In the genomic region with DNA sequence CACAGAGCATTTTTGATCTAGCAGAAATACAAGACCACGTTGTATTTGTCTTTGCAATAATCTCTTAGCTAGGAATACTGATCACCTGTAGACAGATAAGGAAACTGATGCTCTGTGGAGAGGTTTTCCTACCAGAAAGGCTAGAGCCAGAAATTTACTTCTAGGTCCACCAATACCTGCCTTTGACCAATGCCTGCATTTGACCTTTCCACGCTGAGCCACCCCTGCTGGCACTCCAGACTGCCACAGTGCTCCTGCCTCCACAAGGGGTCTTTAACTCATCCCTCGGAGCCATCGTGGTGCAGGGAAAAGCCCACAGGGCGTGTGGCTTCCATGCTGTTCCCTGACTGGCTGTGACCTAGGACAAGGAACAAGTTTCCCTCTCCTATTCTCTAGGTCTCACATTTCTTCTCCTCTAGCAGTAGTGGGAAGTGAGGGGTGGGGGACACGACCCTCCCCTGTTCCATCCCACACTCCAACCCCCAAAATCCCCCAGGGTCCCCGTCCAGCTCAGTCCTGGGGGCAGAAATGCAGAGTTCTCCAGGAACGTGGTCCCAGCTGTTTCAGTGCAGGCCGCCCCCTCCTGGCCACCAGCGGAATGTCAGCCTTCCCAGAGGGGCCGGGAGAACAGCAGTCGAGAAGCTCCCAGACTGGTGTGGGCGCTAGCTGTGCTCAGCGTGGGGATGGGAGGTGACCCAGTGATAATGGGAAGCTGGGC, we compare ENCODE assay signal across 2 cellular contexts.
TF ChIP-seq lines count a peak whose summit lies in the region.

No MANE protein-coding gene starts in this region.

TF ChIP-seq in GM12891, 5 proteins besides CTCF, POLR2A, EP300 and RAD21 (continued from another document):
- no peak for TF ChIP-seq POLR2AphosphoS5 (IDR thresholded peaks at IDR 0.05; ENCODE audit: low read depth, low read length)

TF ChIP-seq in HepG2, 621 proteins besides CTCF, POLR2A, EP300 and RAD21 (continued from another document and continues in another):
- TF ChIP-seq AFF4 (CRISPR knock-in tag; IDR thresholded peaks at IDR 0.05) (no peak), SIN3B (IDR thresholded peaks at IDR 0.05; ENCODE audit: low read length) (no peak), CBX1 (IDR thresholded peaks at IDR 0.05; ENCODE audit: low read depth) (no peak), NFYB (CRISPR knock-in tag; IDR thresholded peaks at IDR 0.05) (no peak), ZSCAN29 (CRISPR knock-in tag; conservative IDR thresholded peaks at IDR 0.05) (no peak), ZNF503 (CRISPR knock-in tag; IDR thresholded peaks at IDR 0.05) (no peak), ZNF205 (CRISPR knock-in tag; IDR thresholded peaks at IDR 0.05) (no peak), ZNF251 (CRISPR knock-in tag; IDR thresholded peaks at IDR 0.05) (no peak), TCF7 (IDR thresholded peaks at IDR 0.05; ENCODE audit: low read depth) (no peak), ZNF329 (CRISPR knock-in tag; IDR thresholded peaks at IDR 0.05; ENCODE audit: low read depth) (no peak), ZMAT3 (CRISPR knock-in tag; conservative IDR thresholded peaks at IDR 0.05) (no peak), ZFP36 (IDR thresholded peaks at IDR 0.05; ENCODE audit: borderline replicate concordance, low read depth, low read length, partially characterized antibody) (no peak), JUN (CRISPR knock-in tag; IDR thresholded peaks at IDR 0.05) (no peak), GLMP (CRISPR knock-in tag; IDR thresholded peaks at IDR 0.05; ENCODE audit: borderline replicate concordance) (no peak), DNMT1 (CRISPR knock-in tag; IDR thresholded peaks at IDR 0.05) (no peak), ARNTL (CRISPR knock-in tag; IDR thresholded peaks at IDR 0.05) (no peak), GLI4 (CRISPR knock-in tag; IDR thresholded peaks at IDR 0.05; ENCODE audit: borderline replicate concordance) (no peak), CBX2 (IDR thresholded peaks at IDR 0.05; ENCODE audit: low read depth, low read length) (no peak), CBX2 (CRISPR knock-in tag; IDR thresholded peaks at IDR 0.05; ENCODE audit: low read depth) (no peak), HIC2 (CRISPR knock-in tag; IDR thresholded peaks at IDR 0.05; ENCODE audit: low read depth) (no peak), LBX2 (CRISPR knock-in tag; IDR thresholded peaks at IDR 0.05; ENCODE audit: borderline replicate concordance) (no peak), MYPOP (CRISPR knock-in tag; IDR thresholded peaks at IDR 0.05) (no peak), NR2F6 (IDR thresholded peaks at IDR 0.05) (no peak), NR2F6 (CRISPR knock-in tag; IDR thresholded peaks at IDR 0.05) (peak; percentile 20; the same call in 1 of the 2 replicates), XRCC5 (optimal IDR thresholded peaks at IDR 0.05; ENCODE audit: low read length) (peak; percentile 90), STAG1 (CRISPR knock-in tag; IDR thresholded peaks at IDR 0.05) (peak; percentile 69), ZBTB21 (CRISPR knock-in tag; IDR thresholded peaks at IDR 0.05) (no peak), MEIS2 (CRISPR knock-in tag; IDR thresholded peaks at IDR 0.05) (0 out of 2 replicates have a peak, but pooled peaks have one; percentile 29), ZNF749 (CRISPR knock-in tag; IDR thresholded peaks at IDR 0.05; ENCODE audit: borderline replicate concordance) (no peak), GATAD2A (CRISPR knock-in tag; IDR thresholded peaks at IDR 0.05) (no peak), ZZZ3 (CRISPR knock-in tag; IDR thresholded peaks at IDR 0.05; ENCODE audit: borderline replicate concordance) (no peak), ZNF572 (CRISPR knock-in tag; IDR thresholded peaks at IDR 0.05) (no peak), SALL1 (CRISPR knock-in tag; IDR thresholded peaks at IDR 0.05) (peak; percentile 19; the same call in 1 of the 2 replicates), SKI (IDR thresholded peaks at IDR 0.05; ENCODE audit: partially characterized antibody) (no peak)
- TF ChIP-seq, protein P1, sequence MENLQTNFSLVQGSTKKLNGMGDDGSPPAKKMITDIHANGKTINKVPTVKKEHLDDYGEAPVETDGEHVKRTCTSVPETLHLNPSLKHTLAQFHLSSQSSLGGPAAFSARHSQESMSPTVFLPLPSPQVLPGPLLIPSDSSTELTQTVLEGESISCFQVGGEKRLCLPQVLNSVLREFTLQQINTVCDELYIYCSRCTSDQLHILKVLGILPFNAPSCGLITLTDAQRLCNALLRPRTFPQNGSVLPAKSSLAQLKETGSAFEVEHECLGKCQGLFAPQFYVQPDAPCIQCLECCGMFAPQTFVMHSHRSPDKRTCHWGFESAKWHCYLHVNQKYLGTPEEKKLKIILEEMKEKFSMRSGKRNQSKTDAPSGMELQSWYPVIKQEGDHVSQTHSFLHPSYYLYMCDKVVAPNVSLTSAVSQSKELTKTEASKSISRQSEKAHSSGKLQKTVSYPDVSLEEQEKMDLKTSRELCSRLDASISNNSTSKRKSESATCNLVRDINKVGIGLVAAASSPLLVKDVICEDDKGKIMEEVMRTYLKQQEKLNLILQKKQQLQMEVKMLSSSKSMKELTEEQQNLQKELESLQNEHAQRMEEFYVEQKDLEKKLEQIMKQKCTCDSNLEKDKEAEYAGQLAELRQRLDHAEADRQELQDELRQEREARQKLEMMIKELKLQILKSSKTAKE (CRISPR knock-in tag; IDR thresholded peaks at IDR 0.05; ENCODE audit: borderline replicate concordance), result no peak
- TF ChIP-seq, protein P2, sequence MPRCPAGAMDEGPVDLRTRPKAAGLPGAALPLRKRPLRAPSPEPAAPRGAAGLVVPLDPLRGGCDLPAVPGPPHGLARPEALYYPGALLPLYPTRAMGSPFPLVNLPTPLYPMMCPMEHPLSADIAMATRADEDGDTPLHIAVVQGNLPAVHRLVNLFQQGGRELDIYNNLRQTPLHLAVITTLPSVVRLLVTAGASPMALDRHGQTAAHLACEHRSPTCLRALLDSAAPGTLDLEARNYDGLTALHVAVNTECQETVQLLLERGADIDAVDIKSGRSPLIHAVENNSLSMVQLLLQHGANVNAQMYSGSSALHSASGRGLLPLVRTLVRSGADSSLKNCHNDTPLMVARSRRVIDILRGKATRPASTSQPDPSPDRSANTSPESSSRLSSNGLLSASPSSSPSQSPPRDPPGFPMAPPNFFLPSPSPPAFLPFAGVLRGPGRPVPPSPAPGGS (CRISPR knock-in tag; IDR thresholded peaks at IDR 0.05), result no peak
- TF ChIP-seq, protein P3, sequence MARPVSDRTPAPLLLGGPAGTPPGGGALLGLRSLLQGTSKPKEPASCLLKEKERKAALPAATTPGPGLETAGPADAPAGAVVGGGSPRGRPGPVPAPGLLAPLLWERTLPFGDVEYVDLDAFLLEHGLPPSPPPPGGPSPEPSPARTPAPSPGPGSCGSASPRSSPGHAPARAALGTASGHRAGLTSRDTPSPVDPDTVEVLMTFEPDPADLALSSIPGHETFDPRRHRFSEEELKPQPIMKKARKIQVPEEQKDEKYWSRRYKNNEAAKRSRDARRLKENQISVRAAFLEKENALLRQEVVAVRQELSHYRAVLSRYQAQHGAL (CRISPR knock-in tag; IDR thresholded peaks at IDR 0.05; ENCODE audit: not compliant biosample characterization), result no peak
- TF ChIP-seq, protein P4, sequence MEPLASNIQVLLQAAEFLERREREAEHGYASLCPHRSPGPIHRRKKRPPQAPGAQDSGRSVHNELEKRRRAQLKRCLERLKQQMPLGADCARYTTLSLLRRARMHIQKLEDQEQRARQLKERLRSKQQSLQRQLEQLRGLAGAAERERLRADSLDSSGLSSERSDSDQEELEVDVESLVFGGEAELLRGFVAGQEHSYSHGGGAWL (CRISPR knock-in tag; IDR thresholded peaks at IDR 0.05), result no peak
- TF ChIP-seq, protein P5, sequence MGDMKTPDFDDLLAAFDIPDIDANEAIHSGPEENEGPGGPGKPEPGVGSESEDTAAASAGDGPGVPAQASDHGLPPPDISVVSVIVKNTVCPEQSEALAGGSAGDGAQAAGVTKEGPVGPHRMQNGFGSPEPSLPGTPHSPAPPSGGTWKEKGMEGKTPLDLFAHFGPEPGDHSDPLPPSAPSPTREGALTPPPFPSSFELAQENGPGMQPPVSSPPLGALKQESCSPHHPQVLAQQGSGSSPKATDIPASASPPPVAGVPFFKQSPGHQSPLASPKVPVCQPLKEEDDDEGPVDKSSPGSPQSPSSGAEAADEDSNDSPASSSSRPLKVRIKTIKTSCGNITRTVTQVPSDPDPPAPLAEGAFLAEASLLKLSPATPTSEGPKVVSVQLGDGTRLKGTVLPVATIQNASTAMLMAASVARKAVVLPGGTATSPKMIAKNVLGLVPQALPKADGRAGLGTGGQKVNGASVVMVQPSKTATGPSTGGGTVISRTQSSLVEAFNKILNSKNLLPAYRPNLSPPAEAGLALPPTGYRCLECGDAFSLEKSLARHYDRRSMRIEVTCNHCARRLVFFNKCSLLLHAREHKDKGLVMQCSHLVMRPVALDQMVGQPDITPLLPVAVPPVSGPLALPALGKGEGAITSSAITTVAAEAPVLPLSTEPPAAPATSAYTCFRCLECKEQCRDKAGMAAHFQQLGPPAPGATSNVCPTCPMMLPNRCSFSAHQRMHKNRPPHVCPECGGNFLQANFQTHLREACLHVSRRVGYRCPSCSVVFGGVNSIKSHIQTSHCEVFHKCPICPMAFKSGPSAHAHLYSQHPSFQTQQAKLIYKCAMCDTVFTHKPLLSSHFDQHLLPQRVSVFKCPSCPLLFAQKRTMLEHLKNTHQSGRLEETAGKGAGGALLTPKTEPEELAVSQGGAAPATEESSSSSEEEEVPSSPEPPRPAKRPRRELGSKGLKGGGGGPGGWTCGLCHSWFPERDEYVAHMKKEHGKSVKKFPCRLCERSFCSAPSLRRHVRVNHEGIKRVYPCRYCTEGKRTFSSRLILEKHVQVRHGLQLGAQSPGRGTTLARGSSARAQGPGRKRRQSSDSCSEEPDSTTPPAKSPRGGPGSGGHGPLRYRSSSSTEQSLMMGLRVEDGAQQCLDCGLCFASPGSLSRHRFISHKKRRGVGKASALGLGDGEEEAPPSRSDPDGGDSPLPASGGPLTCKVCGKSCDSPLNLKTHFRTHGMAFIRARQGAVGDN (CRISPR knock-in tag; IDR thresholded peaks at IDR 0.05), result 0 out of 2 replicates have a peak, but pooled peaks have one; percentile 28
